Comparison of ENCODE assay signal across 1 cellular context in genomic region chr1:6582370-6582769, GRCh38.
TF ChIP-seq lines count a peak whose summit lies in the region.

No MANE protein-coding gene starts in this region.

TF ChIP-seq in liver, 16 proteins besides CTCF, POLR2A, EP300 and RAD21 (continued from another document):
- TF ChIP-seq, protein P1, sequence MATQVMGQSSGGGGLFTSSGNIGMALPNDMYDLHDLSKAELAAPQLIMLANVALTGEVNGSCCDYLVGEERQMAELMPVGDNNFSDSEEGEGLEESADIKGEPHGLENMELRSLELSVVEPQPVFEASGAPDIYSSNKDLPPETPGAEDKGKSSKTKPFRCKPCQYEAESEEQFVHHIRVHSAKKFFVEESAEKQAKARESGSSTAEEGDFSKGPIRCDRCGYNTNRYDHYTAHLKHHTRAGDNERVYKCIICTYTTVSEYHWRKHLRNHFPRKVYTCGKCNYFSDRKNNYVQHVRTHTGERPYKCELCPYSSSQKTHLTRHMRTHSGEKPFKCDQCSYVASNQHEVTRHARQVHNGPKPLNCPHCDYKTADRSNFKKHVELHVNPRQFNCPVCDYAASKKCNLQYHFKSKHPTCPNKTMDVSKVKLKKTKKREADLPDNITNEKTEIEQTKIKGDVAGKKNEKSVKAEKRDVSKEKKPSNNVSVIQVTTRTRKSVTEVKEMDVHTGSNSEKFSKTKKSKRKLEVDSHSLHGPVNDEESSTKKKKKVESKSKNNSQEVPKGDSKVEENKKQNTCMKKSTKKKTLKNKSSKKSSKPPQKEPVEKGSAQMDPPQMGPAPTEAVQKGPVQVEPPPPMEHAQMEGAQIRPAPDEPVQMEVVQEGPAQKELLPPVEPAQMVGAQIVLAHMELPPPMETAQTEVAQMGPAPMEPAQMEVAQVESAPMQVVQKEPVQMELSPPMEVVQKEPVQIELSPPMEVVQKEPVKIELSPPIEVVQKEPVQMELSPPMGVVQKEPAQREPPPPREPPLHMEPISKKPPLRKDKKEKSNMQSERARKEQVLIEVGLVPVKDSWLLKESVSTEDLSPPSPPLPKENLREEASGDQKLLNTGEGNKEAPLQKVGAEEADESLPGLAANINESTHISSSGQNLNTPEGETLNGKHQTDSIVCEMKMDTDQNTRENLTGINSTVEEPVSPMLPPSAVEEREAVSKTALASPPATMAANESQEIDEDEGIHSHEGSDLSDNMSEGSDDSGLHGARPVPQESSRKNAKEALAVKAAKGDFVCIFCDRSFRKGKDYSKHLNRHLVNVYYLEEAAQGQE (IDR thresholded peaks at IDR 0.05): peak; percentile 72
- TF ChIP-seq TAF1 (conservative IDR thresholded peaks at IDR 0.05): no peak
- peak; percentile 45 to 53 for TF ChIP-seq RXRA (IDR thresholded peaks at IDR 0.05)
